Comparison of ENCODE assay signal across 5 cellular contexts in genomic region chr7:154967581-154967980, GRCh38.
"Had no signal": no experiment of that assay in that cellular context is flagged by ENCODE, and none has a peak within 500 bp of the region (broad histone marks: within the 10 kb centered on the region; RNA-seq: fewer than 3 reads in every experiment).

No MANE protein-coding gene starts in this region.

- H3K4me1 Mint-ChIP-seq: H9 had no signal

- H3K4me3 Mint-ChIP-seq: GM23338, H9, HFFc6 had no signal

- ATAC-seq: GM23338, HCT116, K562 had no signal

- H3K9me3 Mint-ChIP-seq: GM23338, H9, HFFc6 had no signal

- DNase-seq: H9, HFFc6 had no signal

- H3K4me3 ChIP-seq: GM23338, K562 had no signal

- H3K27ac Mint-ChIP-seq: HFFc6 had no signal
